ENCODE assay signal across 12 cellular contexts in genomic region chr13:98959775-98960325, GRCh38. TPM values are rescaled to one million over a fixed set of nuclear protein-coding genes. Genes with fewer than 3 reads are reported as not detected.
DNase-seq lines count a peak whose midpoint lies in the region; ATAC-seq and TF ChIP-seq lines count a peak whose summit lies in the region.
"Had no signal": no experiment of that assay in that cellular context is flagged by ENCODE, and none has a peak within 500 bp of the region (broad histone marks: within the 10 kb centered on the region; RNA-seq: fewer than 3 reads in every experiment).

No MANE protein-coding gene starts in this region.

- H3K18ac ChIP-seq in mesenchymal stem cell (ENCODE audit: low read depth in 1 of 2, low read length in 2 of 2) = no peak overlapping the region

- H3K27me3 ChIP-seq in right atrium auricular region (no peaks in the 10 kb centered on the region), mesenchymal stem cell (ENCODE audit: control insufficient read depth in 1 of 2, insufficient read depth in 1 of 2, low read length in 2 of 2) (no peaks in the 10 kb centered on the region), left lung (no peaks in the 10 kb centered on the region)

- H3K4me3 ChIP-seq in right atrium auricular region (no peak overlapping the region), mesenchymal stem cell (ENCODE audit: insufficient read depth in 1 of 2, low read depth in 1 of 2, low read length in 2 of 2) (no peak overlapping the region), left lung (no peak overlapping the region)
- H3K4me3 ChIP-seq: coronary artery, smooth muscle cell had no signal

- H4K8ac ChIP-seq in mesenchymal stem cell (ENCODE audit: low read length) = no peak overlapping the region

- H3K79me1 ChIP-seq in mesenchymal stem cell (replicated peaks; ENCODE audit: low read length, poor library complexity, severe bottlenecking) = peaks cover 59% of the 10 kb centered on the region

- no peak overlapping the region for H4K91ac ChIP-seq in mesenchymal stem cell (ENCODE audit: low read length)

- H3K23ac ChIP-seq in mesenchymal stem cell (ENCODE audit: low read length in 2 of 2) = no peak overlapping the region

- 97% methylated on average over 8 of the region's 9 CpGs for WGBS in mesenchymal stem cell

- H2BK5ac ChIP-seq in mesenchymal stem cell (ENCODE audit: low read depth, low read length, poor library complexity, severe bottlenecking) = no peak overlapping the region

- no peak overlapping the region for H3K9ac ChIP-seq in mesenchymal stem cell (ENCODE audit: low read length)

- peak overlapping the region in 1 of 2 experiments; percentile 18 for H3K4ac ChIP-seq in mesenchymal stem cell (ENCODE audit: low read depth in 1 of 2, low read length in 2 of 2)

- no peak overlapping the region for H2AK5ac ChIP-seq in mesenchymal stem cell (ENCODE audit: low read length, severe bottlenecking)

- H2BK15ac ChIP-seq in mesenchymal stem cell (ENCODE audit: low read depth, poor library complexity, severe bottlenecking) = peak overlapping the region; percentile 57

- DNase-seq in right atrium auricular region (ENCODE audit: low spot score) (no peak), left ventricle myocardium superior (no peak), NCI-H82 (lab: John Stamatoyannopoulos, UW) (peak; percentile 95), mesenchymal stem cell (no peak), left lung (no peak)
- no peak for DNase-seq in activated effector memory CD4-positive, alpha-beta T cell treated with Interleukin-2 at 50 U/mL for 16 hours
- DNase-seq: DMS79 had no signal

- intact Hi-C loops in left ventricle myocardium superior (cut with micrococcal nuclease) (no loop called here), left lung (cut with DNase I) (no loop called here)

- TF ChIP-seq CTCF in right atrium auricular region (IDR thresholded peaks at IDR 0.05) (no peak), left lung (IDR thresholded peaks at IDR 0.05) (no peak)

- peak overlapping the region; percentile 45 to 78 for H2BK12ac ChIP-seq in mesenchymal stem cell (ENCODE audit: low read length in 2 of 2)

- no peak overlapping the region for H2AFZ ChIP-seq in mesenchymal stem cell (ENCODE audit: low read depth, low read length)

- H3K4me2 ChIP-seq in mesenchymal stem cell (ENCODE audit: low read length, poor library complexity, severe bottlenecking) = no peak overlapping the region
- H3K4me2 ChIP-seq: smooth muscle cell had no signal

- no peaks in the 10 kb centered on the region for H3K9me3 ChIP-seq in right atrium auricular region
- H3K9me3 ChIP-seq in mesenchymal stem cell (ENCODE audit: control insufficient read depth, low read length) = no peaks in the 10 kb centered on the region
- H3K9me3 ChIP-seq in left lung = no peaks in the 10 kb centered on the region

- H3K27ac ChIP-seq in right atrium auricular region (peak overlapping the region; percentile 56 to 71), mesenchymal stem cell (ENCODE audit: low read length, poor library complexity, severe bottlenecking) (no peak overlapping the region), left lung (peak overlapping the region in 1 of 2 donors; percentile 25)
- H3K27ac ChIP-seq: HL-60 had no signal

- H3K36me3 ChIP-seq in right atrium auricular region (no peaks in the 10 kb centered on the region), mesenchymal stem cell (ENCODE audit: control insufficient read depth in 1 of 2, insufficient read depth in 2 of 2, low read depth in 1 of 2, low read length in 2 of 2) (peaks cover 0 to 11% of the 10 kb centered on the region in 2 experiments), left lung (no peaks in the 10 kb centered on the region)

- peak overlapping the region; percentile 58 for H2BK120ac ChIP-seq in mesenchymal stem cell (ENCODE audit: low read depth, low read length)

- ATAC-seq in left ventricle myocardium superior (no peak), HG03097 (IDR thresholded peaks at IDR 0.05; ENCODE audit: low FRiP score, unreplicated experiment) (no peak), left lung (no peak), HG02678 (IDR thresholded peaks at IDR 0.05; ENCODE audit: unreplicated experiment) (no peak)

- no peak overlapping the region for H3K14ac ChIP-seq in mesenchymal stem cell (ENCODE audit: low read length in 2 of 2)

- H3K4me1 ChIP-seq in right atrium auricular region (peaks cover 0 to 65% of the 10 kb centered on the region in 2 donors), mesenchymal stem cell (ENCODE audit: control insufficient read depth, insufficient read depth, low read depth, low read length) (peaks cover 14% of the 10 kb centered on the region), left lung (peaks cover 0 to 24% of the 10 kb centered on the region in 2 donors)

RNA-seq across cellular contexts. Expression of gene DOCK9, which starts 18.0 kb away (rescaled TPM):
- 10 to 100 TPM; 79.6 to 80.5 TPM for total RNA-seq in right atrium auricular region
- 39.6 TPM for total RNA-seq in left ventricle myocardium superior
- 22.0 TPM for polyA plus RNA-seq in mesenchymal stem cell (2013, experiment 1 of 2)
- 20.8 TPM for polyA plus RNA-seq in mesenchymal stem cell (2013, experiment 2 of 2)
- total RNA-seq in left lung = 100 to 1,000 TPM; 110 to 158 TPM
